ENCODE assay signal across 30 cellular contexts in genomic region chr7:44645696-44646095, GRCh38. TPM values are rescaled to one million over a fixed set of nuclear protein-coding genes. Genes with fewer than 3 reads are reported as not detected.
A peak's percentile ranks its signal among the peaks of the same experiment; 100 is the strongest.
DNase-seq lines count a peak whose midpoint lies in the region; ATAC-seq, FAIRE-seq and TF ChIP-seq lines count a peak whose summit lies in the region.
"Had no signal": no experiment of that assay in that cellular context is flagged by ENCODE, and none has a peak within 500 bp of the region (broad histone marks: within the 10 kb centered on the region; RNA-seq: fewer than 3 reads in every experiment).

No MANE protein-coding gene starts in this region.

- H3K9me3 Mint-ChIP-seq in activated T-cell treated with anti-CD3 and anti-CD28 coated beads, Interleukin-2, amount 50 U/mL, for 24 hours = no peaks in the 10 kb centered on the region
- H3K9me3 Mint-ChIP-seq in central memory CD8-positive, alpha-beta T cell = no peaks in the 10 kb centered on the region
- H3K9me3 Mint-ChIP-seq: activated naive CD4-positive, alpha-beta T cell treated with anti-CD3 and anti-CD28 coated beads, Interleukin-2, amount 50 U/mL, for 72 hours had no signal

- H3K27me3 ChIP-seq in gastrocnemius medialis (no peaks in the 10 kb centered on the region), thyroid gland (no peaks in the 10 kb centered on the region)
- H3K27me3 ChIP-seq: BE2C, cardiac muscle cell, colonic mucosa, esophagus muscularis mucosa, right lobe of liver, SJSA1, spleen, tibial artery had no signal

- DNase-seq in activated T-cell treated with anti-CD3 and anti-CD28 coated beads, Interleukin-2, amount 50 U/mL, for 24 hours = no peak
- DNase-seq in activated T-cell treated with anti-CD3 and anti-CD28 coated beads for 4 hours (no peak), GM19239 (ENCODE audit: insufficient read length, low spot score) (no peak), gastrocnemius medialis (no peak), thyroid gland (no peak), T-helper 1 cell (no peak)
- no peak for DNase-seq in central memory CD8-positive, alpha-beta T cell (ENCODE audit: low spot score in 2 of 2)
- DNase-seq in stimulated activated CD4-positive, alpha-beta T cell treated with anti-CD3 and anti-CD28 coated beads, Interleukin-2, amount 100 ng/mL, for 24 hours = no peak
- DNase-seq: ACHN; aorta; BE2C; colonic mucosa; COR-L47; foreskin fibroblast; left ventricle myocardium superior; NCI-H1048; NCI-H510A; posterior cingulate gyrus; RPMI8226; spleen; stimulated activated CD8-positive, alpha-beta memory T cell treated with anti-CD3 and anti-CD28 coated beads, Interleukin-4, amount 100 ng/mL, for 48 hours; tibial artery had no signal

- TF ChIP-seq POLR2A in gastrocnemius medialis (IDR thresholded peaks at IDR 0.05) (no peak), thyroid gland (IDR thresholded peaks at IDR 0.05) (no peak)

- intact Hi-C loops in gastrocnemius medialis (cut with DNase I; ENCODE audit: low total_unique reads) = no loop called here
- intact Hi-C loops in thyroid gland (cut with DNase I) = no loop called here

- peak overlapping the region; percentile 31 for H3K27ac Mint-ChIP-seq in activated T-cell treated with anti-CD3 and anti-CD28 coated beads, Interleukin-2, amount 50 U/mL, for 24 hours
- peak overlapping the region; percentile 51 for H3K27ac Mint-ChIP-seq in central memory CD8-positive, alpha-beta T cell (ENCODE audit: low read depth)

- peaks cover 74% of the 10 kb centered on the region for H3K36me3 Mint-ChIP-seq in activated T-cell treated with anti-CD3 and anti-CD28 coated beads, Interleukin-2, amount 50 U/mL, for 24 hours (ENCODE audit: low read depth)
- H3K36me3 Mint-ChIP-seq in central memory CD8-positive, alpha-beta T cell (ENCODE audit: insufficient read depth) = peaks cover 19% of the 10 kb centered on the region

- TF ChIP-seq CTCF in gastrocnemius medialis (IDR thresholded peaks at IDR 0.05 in 4 of 5, conservative IDR thresholded peaks at IDR 0.05 in 1 of 5) = no peak
- no peak for TF ChIP-seq CTCF in thyroid gland (IDR thresholded peaks at IDR 0.05)

- peak; percentile 23 for FAIRE-seq in GM19239 (lab: Jason Lieb, UNC)
- FAIRE-seq: endometrium, GM12878, islet of Langerhans had no signal

- no peaks in the 10 kb centered on the region for H3K27me3 Mint-ChIP-seq in activated T-cell treated with anti-CD3 and anti-CD28 coated beads, Interleukin-2, amount 50 U/mL, for 24 hours
- H3K27me3 Mint-ChIP-seq in central memory CD8-positive, alpha-beta T cell = no peaks in the 10 kb centered on the region

- in situ Hi-C loops in gastrocnemius medialis (cut with MboI; ENCODE audit: low sequenced_read_pairs in 4 of 4) = no loop called here

- H3K36me3 ChIP-seq in gastrocnemius medialis (peaks cover 0 to 19% of the 10 kb centered on the region in 2 donors), thyroid gland (peaks cover 8 to 11% of the 10 kb centered on the region in 2 donors)

- H3K4me3 Mint-ChIP-seq in activated T-cell treated with anti-CD3 and anti-CD28 coated beads, Interleukin-2, amount 50 U/mL, for 24 hours = no peak overlapping the region
- no peak overlapping the region for H3K4me3 Mint-ChIP-seq in central memory CD8-positive, alpha-beta T cell

- peaks cover 18% of the 10 kb centered on the region for H3K4me1 Mint-ChIP-seq in activated T-cell treated with anti-CD3 and anti-CD28 coated beads, Interleukin-2, amount 50 U/mL, for 24 hours (ENCODE audit: low read depth)
- H3K4me1 Mint-ChIP-seq in central memory CD8-positive, alpha-beta T cell = peaks cover 15% of the 10 kb centered on the region

- no peak overlapping the region for H3K4me3 ChIP-seq in gastrocnemius medialis
- H3K4me3 ChIP-seq in thyroid gland (replicated peaks in 1 of 3) = no peak overlapping the region
- H3K4me3 ChIP-seq: cardiac muscle cell, colonic mucosa, esophagus muscularis mucosa, GM12878, right lobe of liver, SJSA1, spleen, tibial artery had no signal

- ATAC-seq in central memory CD8-positive, alpha-beta T cell (replicated peaks; ENCODE audit: extremely low read depth, poor library complexity, severe bottlenecking) = no peak
- no peak for ATAC-seq in gastrocnemius medialis
- ATAC-seq: activated naive CD4-positive, alpha-beta T cell treated with anti-CD3 and anti-CD28 coated beads, Interleukin-2, amount 50 U/mL, for 72 hours; GM12878; right lobe of liver had no signal

- H3K27ac ChIP-seq in gastrocnemius medialis = peak overlapping the region; percentile 85 to 94 (median 92)
- no peak overlapping the region for H3K27ac ChIP-seq in thyroid gland
- H3K27ac ChIP-seq: cardiac muscle cell, colonic mucosa, esophagus muscularis mucosa, right lobe of liver, SJSA1, tibial artery had no signal

- H3K9me3 ChIP-seq in gastrocnemius medialis (no peaks in the 10 kb centered on the region), thyroid gland (no peaks in the 10 kb centered on the region)
- H3K9me3 ChIP-seq: BE2C, colonic mucosa, esophagus muscularis mucosa, right lobe of liver, SJSA1, spleen, tibial artery had no signal

- H3K4me1 ChIP-seq in gastrocnemius medialis = peaks cover 44 to 58% of the 10 kb centered on the region in 2 donors
- H3K4me1 ChIP-seq in thyroid gland = peaks cover 7 to 38% of the 10 kb centered on the region in 2 donors
- H3K4me1 ChIP-seq: BE2C, colonic mucosa, right lobe of liver, SJSA1 had no signal

- WGBS in thyroid gland, 2 donors = 83 to 92% methylated on average over 2 of the region's 2 CpGs

RNA-seq across cellular contexts. Expression of gene OGDH, which starts 39.3 kb away (rescaled TPM):
- total RNA-seq in gastrocnemius medialis (100 to 1,000 TPM; 224 to 462 (median 396) TPM), thyroid gland (100 to 1,000 TPM; 108 to 325 (median 201) TPM)

Comparison
In these comparisons a context has a peak if more than half of its experiments do, and no peak if none do; other contexts are left out.
1. H3K27ac ChIP-seq: peak in gastrocnemius medialis (4 of 4); none in thyroid gland (0 of 3).